16 cellular contexts compared by ENCODE assay signal in the genomic region with DNA sequence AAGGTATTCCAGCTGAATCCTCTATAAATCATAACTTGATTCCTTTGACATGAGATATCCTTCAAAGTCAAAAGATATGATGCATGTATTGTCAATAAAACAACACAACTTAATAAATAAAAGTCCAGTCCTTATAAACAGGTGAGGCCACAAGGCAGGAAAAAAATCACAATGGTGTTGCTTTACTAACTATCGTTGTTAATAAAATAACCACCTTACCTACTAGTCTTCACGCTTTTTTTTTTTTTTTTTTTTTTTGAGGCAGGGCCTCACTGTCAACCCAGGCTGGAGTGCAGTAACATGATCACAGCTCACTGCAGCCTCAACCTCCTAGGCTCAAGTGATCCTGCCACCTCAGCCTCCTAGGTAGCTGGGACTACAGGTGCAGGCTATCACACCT. TPM values are rescaled to one million over a fixed set of nuclear protein-coding genes. Genes with fewer than 3 reads are reported as not detected.
DNase-seq lines count a peak whose midpoint lies in the region; ATAC-seq and TF ChIP-seq lines count a peak whose summit lies in the region.
"Had no signal": no experiment of that assay in that cellular context is flagged by ENCODE, and none has a peak within 500 bp of the region (broad histone marks: within the 10 kb centered on the region; RNA-seq: fewer than 3 reads in every experiment).

A gene with protein sequence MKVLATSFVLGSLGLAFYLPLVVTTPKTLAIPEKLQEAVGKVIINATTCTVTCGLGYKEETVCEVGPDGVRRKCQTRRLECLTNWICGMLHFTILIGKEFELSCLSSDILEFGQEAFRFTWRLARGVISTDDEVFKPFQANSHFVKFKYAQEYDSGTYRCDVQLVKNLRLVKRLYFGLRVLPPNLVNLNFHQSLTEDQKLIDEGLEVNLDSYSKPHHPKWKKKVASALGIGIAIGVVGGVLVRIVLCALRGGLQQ (minus strand): TSS at position 101 of the 400 bp plus-strand sequence. CDS start 140 bp downstream, outside the sequence.

- no peak for ATAC-seq in activated naive CD4-positive, alpha-beta T cell treated with anti-CD3 and anti-CD28 coated beads, Interleukin-2, amount 50 U/mL, for 72 hours
- ATAC-seq: CD8-positive, alpha-beta T cell; GM12878 had no signal

- H3K9ac ChIP-seq in Karpas-422 (ENCODE audit: low read length): no peak within 1 kb of the TSS
- H3K9ac ChIP-seq: GM23248 had no signal

- no peaks in the 10 kb centered on the region for H3K9me2 ChIP-seq in Karpas-422 (replicated peaks; ENCODE audit: insufficient read depth, low read length)

- H3K36me3 Mint-ChIP-seq in activated naive CD4-positive, alpha-beta T cell treated with anti-CD3 and anti-CD28 coated beads, Interleukin-2, amount 50 U/mL, for 72 hours: peaks cover 7 to 21% of the 10 kb centered on the region in 2 donors
- peaks cover 45% of the 10 kb centered on the region for H3K36me3 Mint-ChIP-seq in activated naive CD4-positive, alpha-beta T cell treated with anti-CD3 and anti-CD28 coated beads, Interleukin-2, amount 10 ng/mL, durations not matched to agents 7 days and 5 days
- H3K36me3 Mint-ChIP-seq in progenitor cell of endocrine pancreas (ENCODE audit: insufficient read depth): peaks cover 27% of the 10 kb centered on the region

- no peak within 1 kb of the TSS for H3K4me2 ChIP-seq in Karpas-422 (ENCODE audit: low read depth, low read length, poor library complexity, severe bottlenecking)

- no peak within 1 kb of the TSS for H3K27ac ChIP-seq in Karpas-422 (ENCODE audit: low read length)
- H3K27ac ChIP-seq: GM23248 had no signal

- no peaks in the 10 kb centered on the region for H3K9me3 ChIP-seq in Karpas-422 (ENCODE audit: low read length)
- H3K9me3 ChIP-seq: Caco-2 had no signal

- no peak for DNase-seq in activated naive CD4-positive, alpha-beta T cell treated with anti-CD3 and anti-CD28 coated beads, Interleukin-2, amount 50 U/mL, for 72 hours (ENCODE audit: low spot score in 2 of 2)
- no peak for DNase-seq in activated naive CD4-positive, alpha-beta T cell treated with anti-CD3 and anti-CD28 coated beads, Interleukin-2, amount 10 ng/mL, durations not matched to agents 7 days and 5 days
- DNase-seq in Karpas-422: peak; percentile 7
- DNase-seq in progenitor cell of endocrine pancreas (ENCODE audit: low spot score, unreplicated experiment): no peak
- DNase-seq in T-helper 2 cell: no peak
- no peak for DNase-seq in iPS-NIHi11 (ENCODE audit: low spot score)
- DNase-seq: C1 segment of cervical spinal cord; Caco-2; CD8-positive, alpha-beta T cell; DMS153; DND-41; GDM1; GM23248; H7; HCEC 1CT had no signal

- no peaks in the 10 kb centered on the region for H3K79me2 ChIP-seq in Karpas-422 (ENCODE audit: low read length)

- no peak within 1 kb of the TSS for H3K4me3 Mint-ChIP-seq in activated naive CD4-positive, alpha-beta T cell treated with anti-CD3 and anti-CD28 coated beads, Interleukin-2, amount 10 ng/mL, durations not matched to agents 7 days and 5 days
- no peak within 1 kb of the TSS for H3K4me3 Mint-ChIP-seq in progenitor cell of endocrine pancreas (ENCODE audit: low read depth)
- H3K4me3 Mint-ChIP-seq: CD8-positive, alpha-beta T cell had no signal

- H3K36me3 ChIP-seq in Karpas-422 (ENCODE audit: insufficient read depth, low read length): peaks cover 5% of the 10 kb centered on the region; the same call in 1 of the 2 replicates

- no peaks in the 10 kb centered on the region for H3K4me1 ChIP-seq in Karpas-422 (ENCODE audit: low read length)
- H3K4me1 ChIP-seq: Caco-2 had no signal

- no peaks in the 10 kb centered on the region for H3K9me3 Mint-ChIP-seq in activated naive CD4-positive, alpha-beta T cell treated with anti-CD3 and anti-CD28 coated beads, Interleukin-2, amount 50 U/mL, for 72 hours
- no peaks in the 10 kb centered on the region for H3K9me3 Mint-ChIP-seq in activated naive CD4-positive, alpha-beta T cell treated with anti-CD3 and anti-CD28 coated beads, Interleukin-2, amount 10 ng/mL, durations not matched to agents 7 days and 5 days
- H3K9me3 Mint-ChIP-seq in progenitor cell of endocrine pancreas (ENCODE audit: low read depth): no peaks in the 10 kb centered on the region
- H3K9me3 Mint-ChIP-seq: CD8-positive, alpha-beta T cell had no signal

- no peaks in the 10 kb centered on the region for H4K20me1 ChIP-seq in Karpas-422 (ENCODE audit: insufficient read depth, low read depth, low read length)

- no peak for TF ChIP-seq CTCF in progenitor cell of endocrine pancreas (IDR thresholded peaks at IDR 0.05; ENCODE audit: unreplicated experiment)

- CTCF ChIA-PET in activated naive CD4-positive, alpha-beta T cell treated with anti-CD3 and anti-CD28 coated beads, Interleukin-2, amount 10 ng/mL, durations not matched to agents 7 days and 5 days (lab: Charles Lee): interaction anchor here (0.8 kb wide), 1 partner anchor 111 kb away, joined by 4 read pairs; no protein-coding TSS in a partner anchor

- no peaks in the 10 kb centered on the region for H3K27me3 ChIP-seq in Karpas-422 (ENCODE audit: low read length)

- H3K4me1 Mint-ChIP-seq in activated naive CD4-positive, alpha-beta T cell treated with anti-CD3 and anti-CD28 coated beads, Interleukin-2, amount 10 ng/mL, durations not matched to agents 7 days and 5 days: no peaks in the 10 kb centered on the region
- H3K4me1 Mint-ChIP-seq in progenitor cell of endocrine pancreas (ENCODE audit: low read depth): peaks cover 3% of the 10 kb centered on the region

- no peak within 1 kb of the TSS for H3K4me3 ChIP-seq in Karpas-422 (ENCODE audit: low read length)
- H3K4me3 ChIP-seq: GM12878, GM23248 had no signal

- peak within 1 kb of the TSS; percentile 30 to 50 for H3K27ac Mint-ChIP-seq in activated naive CD4-positive, alpha-beta T cell treated with anti-CD3 and anti-CD28 coated beads, Interleukin-2, amount 50 U/mL, for 72 hours
- H3K27ac Mint-ChIP-seq in activated naive CD4-positive, alpha-beta T cell treated with anti-CD3 and anti-CD28 coated beads, Interleukin-2, amount 10 ng/mL, durations not matched to agents 7 days and 5 days: no peak within 1 kb of the TSS
- peak within 1 kb of the TSS; percentile 66 for H3K27ac Mint-ChIP-seq in progenitor cell of endocrine pancreas
- H3K27ac Mint-ChIP-seq: CD8-positive, alpha-beta T cell had no signal

- no peaks in the 10 kb centered on the region for H3K27me3 Mint-ChIP-seq in activated naive CD4-positive, alpha-beta T cell treated with anti-CD3 and anti-CD28 coated beads, Interleukin-2, amount 10 ng/mL, durations not matched to agents 7 days and 5 days
- no peaks in the 10 kb centered on the region for H3K27me3 Mint-ChIP-seq in progenitor cell of endocrine pancreas

- H2AFZ ChIP-seq in Karpas-422 (ENCODE audit: low read length): no peak within 1 kb of the TSS
- H2AFZ ChIP-seq: GM23248 had no signal

RNA-seq across cellular contexts. Expression of the gene that starts here (rescaled TPM):
- 1 to 10 TPM; 4.1 to 6.0 TPM for total RNA-seq in activated naive CD4-positive, alpha-beta T cell treated with anti-CD3 and anti-CD28 coated beads, Interleukin-2, amount 50 U/mL, for 72 hours
- total RNA-seq in Karpas-422 (2014; rRNA removed; shearing (Covaris generic); ENCODE audit: low replicate concordance): 1.7 and 2.2 TPM in 2 replicates
- 4.8 and 5.1 TPM in 2 replicates for total RNA-seq in progenitor cell of endocrine pancreas
